ENCODE assay signal across 11 cellular contexts in genomic region chr4:74921490-74921889, GRCh38. TPM values are rescaled to one million over a fixed set of nuclear protein-coding genes. Genes with fewer than 3 reads are reported as not detected.
"Had no signal": no experiment of that assay in that cellular context is flagged by ENCODE, and none has a peak within 500 bp of the region (broad histone marks: within the 10 kb centered on the region; RNA-seq: fewer than 3 reads in every experiment).

No MANE protein-coding gene starts in this region.

- H3K27ac Mint-ChIP-seq: GM23338, H9, IgD-negative memory B cell had no signal

- DNase-seq: H9, HCEC 1CT, KBM-7 had no signal

- ATAC-seq: GM23338, HepG2 had no signal

- H3K4me3 ChIP-seq: GM23338 had no signal

- H3K9ac ChIP-seq: KMS-11 had no signal

- H3K27ac ChIP-seq: HL-60, KMS-11 had no signal

- H3K9me3 Mint-ChIP-seq: GM23338, H9, IgD-negative memory B cell had no signal

- FAIRE-seq: H1, H54, HepG2 had no signal

- H3K4me3 Mint-ChIP-seq: GM23338, H9, IgD-negative memory B cell had no signal

- H3K4me2 ChIP-seq: GM23338, KMS-11 had no signal

RNA-seq across cellular contexts. Expression of gene PARM1, which starts 11.4 kb away (rescaled TPM):
- total RNA-seq: HepG2, HT1080 had no signal
- polyA plus RNA-seq: HepG2 had no signal
